In genomic region chr10:21130683-21131442, GRCh38 we compare ENCODE assay signal across 28 cellular contexts.
"Had no signal": no experiment of that assay in that cellular context is flagged by ENCODE, and none has a peak within 500 bp of the region (broad histone marks: within the 10 kb centered on the region; RNA-seq: fewer than 3 reads in every experiment).

No MANE protein-coding gene starts in this region.

- H3K4me3 Mint-ChIP-seq: activated B cell treated with CpG ODN at 0.5 μM for 24 hours; activated CD4-positive, alpha-beta T cell treated with anti-CD3 and anti-CD28 coated beads, Interleukin-2, amount 10 ng/mL, durations not matched to agents 24 days and 14 days; activated CD8-positive, alpha-beta memory T cell treated with anti-CD3 and anti-CD28 coated beads, Interleukin-2, amount 10 ng/mL, durations not matched to agents 7 days and 5 days; activated naive CD4-positive, alpha-beta T cell treated with anti-CD3 and anti-CD28 coated beads, Interleukin-2, amount 50 U/mL, for 24 hours; activated T-cell treated with anti-CD3 and anti-CD28 coated beads, Interleukin-2, amount 50 U/mL, for 24 hours; activated T-helper 1 cell treated with anti-CD3 and anti-CD28 coated beads, Interleukin-12 subunit alpha, Interleukin-12 subunit beta, Interleukin-2, Interleukin-4 antibody, amounts not matched to agents 30 ng/mL and 10 ng/mL and 1 ng/mL, durations not matched to agents 14 hours and 24 hours and 36 hours; T-cell had no signal

- H3K9me3 ChIP-seq: MG63 had no signal

- H3K27me3 Mint-ChIP-seq: activated B cell treated with CpG ODN at 0.5 μM for 24 hours; activated CD4-positive, alpha-beta T cell treated with anti-CD3 and anti-CD28 coated beads, Interleukin-2, amount 10 ng/mL, durations not matched to agents 24 days and 14 days had no signal

- H3K36me3 Mint-ChIP-seq: activated CD8-positive, alpha-beta memory T cell treated with anti-CD3 and anti-CD28 coated beads, Interleukin-2, amount 10 ng/mL, durations not matched to agents 7 days and 5 days; activated naive CD4-positive, alpha-beta T cell treated with anti-CD3 and anti-CD28 coated beads, Interleukin-2, amount 50 U/mL, for 24 hours; T-cell had no signal

- ATAC-seq: activated CD8-positive, alpha-beta memory T cell treated with anti-CD3 and anti-CD28 coated beads, Interleukin-2, amount 10 ng/mL, durations not matched to agents 7 days and 5 days; Panc1; Right ventricle myocardium inferior; T-cell had no signal

- H3K27ac ChIP-seq: SK-N-MC had no signal

- H3K4me3 ChIP-seq: MG63, SK-N-MC had no signal

- H3K4me1 Mint-ChIP-seq: activated B cell treated with CpG ODN at 0.5 μM for 24 hours; activated CD4-positive, alpha-beta T cell treated with anti-CD3 and anti-CD28 coated beads, Interleukin-2, amount 10 ng/mL, durations not matched to agents 24 days and 14 days; activated CD8-positive, alpha-beta memory T cell treated with anti-CD3 and anti-CD28 coated beads, Interleukin-2, amount 10 ng/mL, durations not matched to agents 7 days and 5 days; activated naive CD4-positive, alpha-beta T cell treated with anti-CD3 and anti-CD28 coated beads, Interleukin-2, amount 50 U/mL, for 24 hours; T-cell had no signal

- H3K27ac Mint-ChIP-seq: activated B cell treated with CpG ODN at 0.5 μM for 24 hours; activated CD4-positive, alpha-beta T cell treated with anti-CD3 and anti-CD28 coated beads, Interleukin-2, amount 10 ng/mL, durations not matched to agents 24 days and 14 days; activated CD8-positive, alpha-beta memory T cell treated with anti-CD3 and anti-CD28 coated beads, Interleukin-2, amount 10 ng/mL, durations not matched to agents 7 days and 5 days; activated naive CD4-positive, alpha-beta T cell treated with anti-CD3 and anti-CD28 coated beads, Interleukin-2, amount 50 U/mL, for 24 hours; activated T-cell treated with anti-CD3 and anti-CD28 coated beads, Interleukin-2, amount 50 U/mL, for 24 hours; activated T-helper 1 cell treated with anti-CD3 and anti-CD28 coated beads, Interleukin-12 subunit alpha, Interleukin-12 subunit beta, Interleukin-2, Interleukin-4 antibody, amounts not matched to agents 30 ng/mL and 10 ng/mL and 1 ng/mL, durations not matched to agents 14 hours and 24 hours and 36 hours; T-cell had no signal

- H3K36me3 ChIP-seq: MG63 had no signal

- H3K27me3 ChIP-seq: MG63 had no signal

- DNase-seq: activated B cell treated with CpG ODN at 0.5 μM for 24 hours; activated CD4-positive, alpha-beta T cell treated with anti-CD3 and anti-CD28 coated beads for 1 hour; activated CD4-positive, alpha-beta T cell treated with anti-CD3 and anti-CD28 coated beads, Interleukin-2, amount 10 ng/mL, durations not matched to agents 24 days and 14 days; activated CD4-positive, alpha-beta T cell treated with anti-CD3 and anti-CD28 coated beads, Interleukin-2, amount 50 U/mL, for 48 hours; activated CD8-positive, alpha-beta memory T cell treated with anti-CD3 and anti-CD28 coated beads, Interleukin-2, amount 10 ng/mL, durations not matched to agents 7 days and 5 days; activated effector memory CD4-positive, alpha-beta T cell treated with Interleukin-2 at 50 U/mL for 16 hours; activated naive CD4-positive, alpha-beta T cell; activated T-cell treated with anti-CD3 and anti-CD28 coated beads, Interleukin-2, amount 50 U/mL, for 24 hours; aorta; central memory CD4-positive, alpha-beta T cell; MG63; MV-4-11; NCI-H1092 treated with DMSO at 0.1 percent for 48 hours; NCI-H1417 treated with DMSO at 0.1 percent for 48 hours; NCI-H1694 treated with DMSO at 0.1 percent for 48 hours; NCI-H2029 treated with DMSO at 0.1 percent for 48 hours; NCI-H345; NCI-H510A; NK-92 treated with Interleukin-12 subunit alpha and Interleukin-12 subunit beta, amount 100 ng/mL, for 24 hours; RPMI8226; T-cell; T-helper 2 cell; T1000 had no signal

- H3K9me3 Mint-ChIP-seq: activated B cell treated with CpG ODN at 0.5 μM for 24 hours; activated CD4-positive, alpha-beta T cell treated with anti-CD3 and anti-CD28 coated beads, Interleukin-2, amount 10 ng/mL, durations not matched to agents 24 days and 14 days; activated T-cell treated with anti-CD3 and anti-CD28 coated beads, Interleukin-2, amount 50 U/mL, for 24 hours; activated T-helper 1 cell treated with anti-CD3 and anti-CD28 coated beads, Interleukin-12 subunit alpha, Interleukin-12 subunit beta, Interleukin-2, Interleukin-4 antibody, amounts not matched to agents 30 ng/mL and 10 ng/mL and 1 ng/mL, durations not matched to agents 14 hours and 24 hours and 36 hours; T-cell had no signal
